2 cellular contexts compared by ENCODE assay signal in the genomic region with DNA sequence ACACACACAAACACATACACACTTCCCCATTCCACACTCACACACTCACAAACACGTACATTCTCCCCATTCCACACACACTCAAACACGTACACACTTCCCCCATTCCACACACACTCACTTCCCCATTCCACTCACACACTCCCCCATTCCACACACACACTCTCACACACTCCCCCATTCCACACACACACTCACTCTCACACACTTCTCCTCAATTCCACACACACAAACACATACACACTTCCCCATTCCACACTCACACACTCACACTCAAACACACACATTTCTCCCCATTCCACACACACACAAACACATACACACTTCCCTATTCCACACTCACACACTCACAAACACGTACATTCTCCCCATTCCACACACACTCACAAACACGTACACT.
TF ChIP-seq lines count a peak whose summit lies in the region.

No MANE protein-coding gene starts in this region.

TF ChIP-seq in HEK293, 187 proteins besides CTCF, POLR2A, EP300 and RAD21:
- TF ChIP-seq ZIC2 (tag by site-specific recombination; IDR thresholded peaks at IDR 0.05) (0 out of 2 replicates have a peak, but pooled peaks have one; percentile 3), BCL6B (tag by site-specific recombination; IDR thresholded peaks at IDR 0.05) (no peak)
- TF ChIP-seq, protein P1, sequence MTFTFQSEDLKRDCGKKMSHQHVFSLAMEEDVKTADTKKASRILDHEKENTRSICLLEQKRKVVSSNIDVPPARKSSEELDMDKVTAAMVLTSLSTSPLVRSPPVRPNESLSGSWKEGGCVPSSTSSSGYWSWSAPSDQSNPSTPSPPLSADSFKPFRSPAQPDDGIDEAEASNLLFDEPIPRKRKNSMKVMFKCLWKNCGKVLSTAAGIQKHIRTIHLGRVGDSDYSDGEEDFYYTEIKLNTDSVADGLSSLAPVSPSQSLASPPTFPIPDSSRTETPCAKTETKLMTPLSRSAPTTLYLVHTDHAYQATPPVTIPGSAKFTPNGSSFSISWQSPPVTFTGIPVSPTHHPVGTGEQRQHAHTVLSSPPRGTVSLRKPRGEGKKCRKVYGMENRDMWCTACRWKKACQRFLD (tag by site-specific recombination; IDR thresholded peaks at IDR 0.05): 0 out of 2 replicates have a peak, but pooled peaks have one; percentile 17

TF ChIP-seq in K562, 482 proteins besides CTCF, POLR2A, EP300 and RAD21:
- TF ChIP-seq MYBL2 (IDR thresholded peaks at IDR 0.05; ENCODE audit: low read depth) (no peak), MYBL2 (CRISPR knock-in tag; IDR thresholded peaks at IDR 0.05; ENCODE audit: borderline replicate concordance) (no peak), USF1 (CRISPR knock-in tag; IDR thresholded peaks at IDR 0.05) (0 out of 2 replicates have a peak, but pooled peaks have one; percentile 19), NFE2L1 (tag; IDR thresholded peaks at IDR 0.05; ENCODE audit: borderline replicate concordance, low read depth) (no peak)
